ENCODE assay signal across 26 cellular contexts in genomic region chr2:238668426-238668825, GRCh38.
"Had no signal": no experiment of that assay in that cellular context is flagged by ENCODE, and none has a peak within 500 bp of the region (broad histone marks: within the 10 kb centered on the region; RNA-seq: fewer than 3 reads in every experiment).

No MANE protein-coding gene starts in this region.

- H3K4me3 ChIP-seq: mucosa of descending colon, right lobe of liver, smooth muscle cell, suprapubic skin, transverse colon had no signal

- H3K27ac ChIP-seq: epithelial cell of prostate, neutrophil, parathyroid adenoma, right lobe of liver, transverse colon had no signal

- H3K4me3 Mint-ChIP-seq: mesothelial cell of epicardium; naive B cell; natural killer cell treated with Interleukin-12 subunit alpha and Interleukin-12 subunit beta and Interleukin-15 and Interleukin-18, amount 100 ng/mL, for 72 hours; neural crest cell; stimulated activated naive CD8-positive, alpha-beta T cell treated with anti-CD3 and anti-CD28 coated beads, Interleukin-15, amount 100 ng/mL, for 72 hours had no signal

- H3K36me3 Mint-ChIP-seq: natural killer cell treated with Interleukin-12 subunit alpha and Interleukin-12 subunit beta and Interleukin-15 and Interleukin-18, amount 100 ng/mL, for 72 hours had no signal

- H3K9me3 ChIP-seq: mucosa of descending colon, neutrophil, right lobe of liver, suprapubic skin had no signal

- H3K27ac Mint-ChIP-seq: natural killer cell treated with Interleukin-12 subunit alpha and Interleukin-12 subunit beta and Interleukin-15 and Interleukin-18, amount 100 ng/mL, for 72 hours; progenitor cell of endocrine pancreas had no signal

- DNase-seq: cortex of kidney; effector CD4-positive, alpha-beta T cell; hypothalamus; kidney; mesenchymal stem cell; mucosa of descending colon; naive B cell; right lobe of liver; stimulated activated CD4-positive, alpha-beta T cell treated with anti-CD3 and anti-CD28 coated beads, Interleukin-12 subunit alpha, Interleukin-12 subunit beta, amount 100 ng/mL, for 4 hours; stimulated activated CD4-positive, alpha-beta T cell treated with anti-CD3 and anti-CD28 coated beads, Interleukin-1b, Interleukin-23, amount 100 ng/mL, for 48 hours; stimulated activated CD4-positive, alpha-beta T cell treated with anti-CD3 and anti-CD28 coated beads, Interleukin-4, amount 100 ng/mL, for 1 hour; stimulated activated CD8-positive, alpha-beta memory T cell treated with anti-CD3 and anti-CD28 coated beads, Interleukin-4, amount 100 ng/mL, for 48 hours; stimulated activated naive CD4-positive, alpha-beta T cell; stimulated activated naive CD8-positive, alpha-beta T cell treated with anti-CD3 and anti-CD28 coated beads, Interleukin-15, amount 100 ng/mL, for 72 hours; transverse colon had no signal

- H3K36me3 ChIP-seq: neutrophil, right lobe of liver, suprapubic skin, transverse colon had no signal

- H3K4me1 Mint-ChIP-seq: naive B cell; neural crest cell; stimulated activated naive CD8-positive, alpha-beta T cell treated with anti-CD3 and anti-CD28 coated beads, Interleukin-15, amount 100 ng/mL, for 72 hours had no signal

- ATAC-seq: esophagus mucosa; left lobe of liver; mucosa of descending colon; natural killer cell treated with Interleukin-12 subunit alpha and Interleukin-12 subunit beta and Interleukin-15 and Interleukin-18, amount 100 ng/mL, for 72 hours; right lobe of liver; stimulated activated naive CD8-positive, alpha-beta T cell treated with anti-CD3 and anti-CD28 coated beads, Interleukin-15, amount 100 ng/mL, for 72 hours had no signal

- H3K4me1 ChIP-seq: parathyroid adenoma, right lobe of liver, transverse colon had no signal

- H3K27me3 ChIP-seq: right lobe of liver, suprapubic skin, transverse colon had no signal
